In the genomic region with DNA sequence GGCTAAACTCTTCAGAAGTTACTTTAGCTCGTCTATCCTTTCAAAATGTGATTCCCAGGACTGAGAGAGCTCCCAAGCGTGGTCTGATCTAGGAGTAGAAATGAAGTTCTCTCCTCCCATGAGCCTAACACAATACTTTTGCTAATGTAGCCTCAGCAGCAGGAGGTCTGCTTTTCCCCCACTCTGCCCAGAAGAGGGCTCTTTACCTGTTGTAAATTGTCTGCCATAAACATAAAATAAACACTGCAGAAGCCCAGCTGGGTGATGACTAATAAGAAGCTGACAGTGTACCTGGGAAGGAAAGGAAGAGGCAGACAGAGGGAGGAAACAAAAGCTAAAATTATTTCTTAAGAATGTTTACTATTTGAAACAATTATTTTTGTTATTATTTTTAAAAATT, we compare ENCODE assay signal across 2 cellular contexts.
A peak's percentile ranks its signal among the peaks of the same experiment; 100 is the strongest.
TF ChIP-seq lines count a peak whose summit lies in the region.

No MANE protein-coding gene starts in this region.

TF ChIP-seq in A549, 52 proteins besides CTCF, POLR2A, EP300 and RAD21:
- TF ChIP-seq ESRRA (IDR thresholded peaks at IDR 0.05; ENCODE audit: borderline replicate concordance, low read length) (no peak), ZSCAN20 (CRISPR knock-in tag; IDR thresholded peaks at IDR 0.05) (no peak), MYC (IDR thresholded peaks at IDR 0.05; ENCODE audit: borderline replicate concordance, low read length) (no peak), EHMT2 (IDR thresholded peaks at IDR 0.05; ENCODE audit: low read depth) (no peak), HOXB5 (CRISPR knock-in tag; IDR thresholded peaks at IDR 0.05) (no peak), HEYL (CRISPR knock-in tag; IDR thresholded peaks at IDR 0.05) (no peak), RCOR1 (IDR thresholded peaks at IDR 0.05; ENCODE audit: low read depth, low read length) (no peak), CHD2 (IDR thresholded peaks at IDR 0.05; ENCODE audit: low read length, partially characterized antibody) (no peak), RFX5 (IDR thresholded peaks at IDR 0.05) (no peak), CEBPB (IDR thresholded peaks at IDR 0.05) (no peak), SMC3 (IDR thresholded peaks at IDR 0.05) (no peak), MAZ (IDR thresholded peaks at IDR 0.05; ENCODE audit: borderline replicate concordance, low read depth, low read length) (no peak), GATA3 (IDR thresholded peaks at IDR 0.05; ENCODE audit: borderline replicate concordance) (no peak), KDM1A (IDR thresholded peaks at IDR 0.05; ENCODE audit: low read depth) (no peak), JUN (IDR thresholded peaks at IDR 0.05) (no peak), FOXS1 (CRISPR knock-in tag; IDR thresholded peaks at IDR 0.05) (no peak)
- TF ChIP-seq, protein P1, sequence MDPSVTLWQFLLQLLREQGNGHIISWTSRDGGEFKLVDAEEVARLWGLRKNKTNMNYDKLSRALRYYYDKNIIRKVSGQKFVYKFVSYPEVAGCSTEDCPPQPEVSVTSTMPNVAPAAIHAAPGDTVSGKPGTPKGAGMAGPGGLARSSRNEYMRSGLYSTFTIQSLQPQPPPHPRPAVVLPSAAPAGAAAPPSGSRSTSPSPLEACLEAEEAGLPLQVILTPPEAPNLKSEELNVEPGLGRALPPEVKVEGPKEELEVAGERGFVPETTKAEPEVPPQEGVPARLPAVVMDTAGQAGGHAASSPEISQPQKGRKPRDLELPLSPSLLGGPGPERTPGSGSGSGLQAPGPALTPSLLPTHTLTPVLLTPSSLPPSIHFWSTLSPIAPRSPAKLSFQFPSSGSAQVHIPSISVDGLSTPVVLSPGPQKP (IDR thresholded peaks at IDR 0.05; ENCODE audit: low read depth, low read length): no peak
- TF ChIP-seq, protein P2, sequence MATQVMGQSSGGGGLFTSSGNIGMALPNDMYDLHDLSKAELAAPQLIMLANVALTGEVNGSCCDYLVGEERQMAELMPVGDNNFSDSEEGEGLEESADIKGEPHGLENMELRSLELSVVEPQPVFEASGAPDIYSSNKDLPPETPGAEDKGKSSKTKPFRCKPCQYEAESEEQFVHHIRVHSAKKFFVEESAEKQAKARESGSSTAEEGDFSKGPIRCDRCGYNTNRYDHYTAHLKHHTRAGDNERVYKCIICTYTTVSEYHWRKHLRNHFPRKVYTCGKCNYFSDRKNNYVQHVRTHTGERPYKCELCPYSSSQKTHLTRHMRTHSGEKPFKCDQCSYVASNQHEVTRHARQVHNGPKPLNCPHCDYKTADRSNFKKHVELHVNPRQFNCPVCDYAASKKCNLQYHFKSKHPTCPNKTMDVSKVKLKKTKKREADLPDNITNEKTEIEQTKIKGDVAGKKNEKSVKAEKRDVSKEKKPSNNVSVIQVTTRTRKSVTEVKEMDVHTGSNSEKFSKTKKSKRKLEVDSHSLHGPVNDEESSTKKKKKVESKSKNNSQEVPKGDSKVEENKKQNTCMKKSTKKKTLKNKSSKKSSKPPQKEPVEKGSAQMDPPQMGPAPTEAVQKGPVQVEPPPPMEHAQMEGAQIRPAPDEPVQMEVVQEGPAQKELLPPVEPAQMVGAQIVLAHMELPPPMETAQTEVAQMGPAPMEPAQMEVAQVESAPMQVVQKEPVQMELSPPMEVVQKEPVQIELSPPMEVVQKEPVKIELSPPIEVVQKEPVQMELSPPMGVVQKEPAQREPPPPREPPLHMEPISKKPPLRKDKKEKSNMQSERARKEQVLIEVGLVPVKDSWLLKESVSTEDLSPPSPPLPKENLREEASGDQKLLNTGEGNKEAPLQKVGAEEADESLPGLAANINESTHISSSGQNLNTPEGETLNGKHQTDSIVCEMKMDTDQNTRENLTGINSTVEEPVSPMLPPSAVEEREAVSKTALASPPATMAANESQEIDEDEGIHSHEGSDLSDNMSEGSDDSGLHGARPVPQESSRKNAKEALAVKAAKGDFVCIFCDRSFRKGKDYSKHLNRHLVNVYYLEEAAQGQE (IDR thresholded peaks at IDR 0.05): no peak
- TF ChIP-seq, protein P3, sequence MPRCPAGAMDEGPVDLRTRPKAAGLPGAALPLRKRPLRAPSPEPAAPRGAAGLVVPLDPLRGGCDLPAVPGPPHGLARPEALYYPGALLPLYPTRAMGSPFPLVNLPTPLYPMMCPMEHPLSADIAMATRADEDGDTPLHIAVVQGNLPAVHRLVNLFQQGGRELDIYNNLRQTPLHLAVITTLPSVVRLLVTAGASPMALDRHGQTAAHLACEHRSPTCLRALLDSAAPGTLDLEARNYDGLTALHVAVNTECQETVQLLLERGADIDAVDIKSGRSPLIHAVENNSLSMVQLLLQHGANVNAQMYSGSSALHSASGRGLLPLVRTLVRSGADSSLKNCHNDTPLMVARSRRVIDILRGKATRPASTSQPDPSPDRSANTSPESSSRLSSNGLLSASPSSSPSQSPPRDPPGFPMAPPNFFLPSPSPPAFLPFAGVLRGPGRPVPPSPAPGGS (IDR thresholded peaks at IDR 0.05): no peak
- TF ChIP-seq, protein P4, sequence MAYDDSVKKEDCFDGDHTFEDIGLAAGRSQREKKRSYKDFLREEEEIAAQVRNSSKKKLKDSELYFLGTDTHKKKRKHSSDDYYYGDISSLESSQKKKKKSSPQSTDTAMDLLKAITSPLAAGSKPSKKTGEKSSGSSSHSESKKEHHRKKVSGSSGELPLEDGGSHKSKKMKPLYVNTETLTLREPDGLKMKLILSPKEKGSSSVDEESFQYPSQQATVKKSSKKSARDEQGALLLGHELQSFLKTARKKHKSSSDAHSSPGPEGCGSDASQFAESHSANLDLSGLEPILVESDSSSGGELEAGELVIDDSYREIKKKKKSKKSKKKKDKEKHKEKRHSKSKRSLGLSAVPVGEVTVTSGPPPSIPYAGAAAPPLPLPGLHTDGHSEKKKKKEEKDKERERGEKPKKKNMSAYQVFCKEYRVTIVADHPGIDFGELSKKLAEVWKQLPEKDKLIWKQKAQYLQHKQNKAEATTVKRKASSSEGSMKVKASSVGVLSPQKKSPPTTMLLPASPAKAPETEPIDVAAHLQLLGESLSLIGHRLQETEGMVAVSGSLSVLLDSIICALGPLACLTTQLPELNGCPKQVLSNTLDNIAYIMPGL (CRISPR knock-in tag; IDR thresholded peaks at IDR 0.05; ENCODE audit: borderline replicate concordance): no peak

TF ChIP-seq in K562, 482 proteins besides CTCF, POLR2A, EP300 and RAD21:
- TF ChIP-seq, protein P5, sequence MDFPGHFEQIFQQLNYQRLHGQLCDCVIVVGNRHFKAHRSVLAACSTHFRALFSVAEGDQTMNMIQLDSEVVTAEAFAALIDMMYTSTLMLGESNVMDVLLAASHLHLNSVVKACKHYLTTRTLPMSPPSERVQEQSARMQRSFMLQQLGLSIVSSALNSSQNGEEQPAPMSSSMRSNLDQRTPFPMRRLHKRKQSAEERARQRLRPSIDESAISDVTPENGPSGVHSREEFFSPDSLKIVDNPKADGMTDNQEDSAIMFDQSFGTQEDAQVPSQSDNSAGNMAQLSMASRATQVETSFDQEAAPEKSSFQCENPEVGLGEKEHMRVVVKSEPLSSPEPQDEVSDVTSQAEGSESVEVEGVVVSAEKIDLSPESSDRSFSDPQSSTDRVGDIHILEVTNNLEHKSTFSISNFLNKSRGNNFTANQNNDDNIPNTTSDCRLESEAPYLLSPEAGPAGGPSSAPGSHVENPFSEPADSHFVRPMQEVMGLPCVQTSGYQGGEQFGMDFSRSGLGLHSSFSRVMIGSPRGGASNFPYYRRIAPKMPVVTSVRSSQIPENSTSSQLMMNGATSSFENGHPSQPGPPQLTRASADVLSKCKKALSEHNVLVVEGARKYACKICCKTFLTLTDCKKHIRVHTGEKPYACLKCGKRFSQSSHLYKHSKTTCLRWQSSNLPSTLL (IDR thresholded peaks at IDR 0.05): no peak
- TF ChIP-seq, protein P6, sequence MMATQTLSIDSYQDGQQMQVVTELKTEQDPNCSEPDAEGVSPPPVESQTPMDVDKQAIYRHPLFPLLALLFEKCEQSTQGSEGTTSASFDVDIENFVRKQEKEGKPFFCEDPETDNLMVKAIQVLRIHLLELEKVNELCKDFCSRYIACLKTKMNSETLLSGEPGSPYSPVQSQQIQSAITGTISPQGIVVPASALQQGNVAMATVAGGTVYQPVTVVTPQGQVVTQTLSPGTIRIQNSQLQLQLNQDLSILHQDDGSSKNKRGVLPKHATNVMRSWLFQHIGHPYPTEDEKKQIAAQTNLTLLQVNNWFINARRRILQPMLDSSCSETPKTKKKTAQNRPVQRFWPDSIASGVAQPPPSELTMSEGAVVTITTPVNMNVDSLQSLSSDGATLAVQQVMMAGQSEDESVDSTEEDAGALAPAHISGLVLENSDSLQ (IDR thresholded peaks at IDR 0.05): no peak
- no peak for TF ChIP-seq ZNF23 (CRISPR knock-in tag; IDR thresholded peaks at IDR 0.05)
- 0 out of 2 replicates have a peak, but pooled peaks have one; percentile 28 for TF ChIP-seq JUND (IDR thresholded peaks at IDR 0.05; ENCODE audit: borderline replicate concordance, low read depth, low read length)
- TF ChIP-seq JUND (tag; IDR thresholded peaks at IDR 0.05; ENCODE audit: borderline replicate concordance, low read depth, low read length): no peak; the same call in 2 of the 3 replicates
- no peak for TF ChIP-seq BRD9 (IDR thresholded peaks at IDR 0.05; ENCODE audit: low read depth, partially characterized antibody)
- peak in 1 of 2 experiments; percentile 22; a peak in 1 of 4 replicates for TF ChIP-seq FOXK2 (conservative IDR thresholded peaks at IDR 0.05 in 1 of 2, IDR thresholded peaks at IDR 0.05 in 1 of 2; ENCODE audit: low read depth in 2 of 2)
- TF ChIP-seq, protein P7, sequence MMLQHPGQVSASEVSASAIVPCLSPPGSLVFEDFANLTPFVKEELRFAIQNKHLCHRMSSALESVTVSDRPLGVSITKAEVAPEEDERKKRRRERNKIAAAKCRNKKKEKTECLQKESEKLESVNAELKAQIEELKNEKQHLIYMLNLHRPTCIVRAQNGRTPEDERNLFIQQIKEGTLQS (IDR thresholded peaks at IDR 0.05): peak; percentile 42; the same call in 1 of the 2 replicates
- TF ChIP-seq, protein P7 (CRISPR knock-in tag; conservative IDR thresholded peaks at IDR 0.05): no peak
- TF ChIP-seq, protein P8, sequence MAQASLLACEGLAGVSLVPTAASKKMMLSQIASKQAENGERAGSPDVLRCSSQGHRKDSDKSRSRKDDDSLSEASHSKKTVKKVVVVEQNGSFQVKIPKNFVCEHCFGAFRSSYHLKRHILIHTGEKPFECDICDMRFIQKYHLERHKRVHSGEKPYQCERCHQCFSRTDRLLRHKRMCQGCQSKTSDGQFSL (CRISPR knock-in tag; IDR thresholded peaks at IDR 0.05): no peak
- TF ChIP-seq, protein P8 (tag; IDR thresholded peaks at IDR 0.05): no peak
- TF ChIP-seq, protein P9, sequence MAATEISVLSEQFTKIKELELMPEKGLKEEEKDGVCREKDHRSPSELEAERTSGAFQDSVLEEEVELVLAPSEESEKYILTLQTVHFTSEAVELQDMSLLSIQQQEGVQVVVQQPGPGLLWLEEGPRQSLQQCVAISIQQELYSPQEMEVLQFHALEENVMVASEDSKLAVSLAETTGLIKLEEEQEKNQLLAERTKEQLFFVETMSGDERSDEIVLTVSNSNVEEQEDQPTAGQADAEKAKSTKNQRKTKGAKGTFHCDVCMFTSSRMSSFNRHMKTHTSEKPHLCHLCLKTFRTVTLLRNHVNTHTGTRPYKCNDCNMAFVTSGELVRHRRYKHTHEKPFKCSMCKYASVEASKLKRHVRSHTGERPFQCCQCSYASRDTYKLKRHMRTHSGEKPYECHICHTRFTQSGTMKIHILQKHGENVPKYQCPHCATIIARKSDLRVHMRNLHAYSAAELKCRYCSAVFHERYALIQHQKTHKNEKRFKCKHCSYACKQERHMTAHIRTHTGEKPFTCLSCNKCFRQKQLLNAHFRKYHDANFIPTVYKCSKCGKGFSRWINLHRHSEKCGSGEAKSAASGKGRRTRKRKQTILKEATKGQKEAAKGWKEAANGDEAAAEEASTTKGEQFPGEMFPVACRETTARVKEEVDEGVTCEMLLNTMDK (IDR thresholded peaks at IDR 0.05; ENCODE audit: borderline replicate concordance, insufficient read depth, low read depth, low read length, poor library complexity, severe bottlenecking): peak; percentile 59
- TF ChIP-seq ZKSCAN3 (CRISPR knock-in tag; IDR thresholded peaks at IDR 0.05): no peak
- TF ChIP-seq FOXM1 (IDR thresholded peaks at IDR 0.05; ENCODE audit: low read depth): no peak
- no peak for TF ChIP-seq FOXM1 (CRISPR knock-in tag; IDR thresholded peaks at IDR 0.05; ENCODE audit: low read depth)
- TF ChIP-seq BRD4 (IDR thresholded peaks at IDR 0.05): no peak
- TF ChIP-seq GTF2A2 (tag; IDR thresholded peaks at IDR 0.05): no peak
